12 cellular contexts compared by ENCODE assay signal in genomic region chr9:121884057-121884512, GRCh38.
DNase-seq lines count a peak whose midpoint lies in the region; ATAC-seq and TF ChIP-seq lines count a peak whose summit lies in the region.
"Had no signal": no experiment of that assay in that cellular context is flagged by ENCODE, and none has a peak within 500 bp of the region (broad histone marks: within the 10 kb centered on the region; RNA-seq: fewer than 3 reads in every experiment).

No MANE protein-coding gene starts in this region.

- DNase-seq in HAP-1 (ENCODE audit: low spot score in 2 of 2) (peak; percentile 26 to 57), WTC11 (ENCODE audit: low spot score) (no peak), head of caudate nucleus (peak in 33 of 42 donors; percentile 9 to 76 (median 49)), osteocyte (ENCODE audit: extremely low spot score, unreplicated experiment) (no peak), NCI-H1436 (lab: John Stamatoyannopoulos, UW) (no peak)
- DNase-seq in activated CD4-positive, alpha-beta T cell treated with anti-CD3 and anti-CD28 coated beads, Interleukin-2, amount 10 ng/mL, durations not matched to agents 7 days and 5 days, result no peak
- no peak for DNase-seq in activated effector memory CD4-positive, alpha-beta T cell treated with Interleukin-2 at 50 U/mL for 16 hours
- DNase-seq in natural killer cell treated with Interleukin-12 subunit alpha and Interleukin-12 subunit beta and Interleukin-15 and Interleukin-18, amount 100 ng/mL, for 72 hours (ENCODE audit: low spot score), result no peak
- DNase-seq: NCI-H187, OCI-M1 had no signal

- ATAC-seq in WTC11, result peak; percentile 62
- ATAC-seq in natural killer cell treated with Interleukin-12 subunit alpha and Interleukin-12 subunit beta and Interleukin-15 and Interleukin-18, amount 100 ng/mL, for 72 hours, result no peak

- H3K9me3 Mint-ChIP-seq in WTC11 (no peaks in the 10 kb centered on the region), osteocyte (ENCODE audit: unreplicated experiment) (no peaks in the 10 kb centered on the region)
- no peaks in the 10 kb centered on the region for H3K9me3 Mint-ChIP-seq in activated CD4-positive, alpha-beta T cell treated with anti-CD3 and anti-CD28 coated beads, Interleukin-2, amount 10 ng/mL, durations not matched to agents 7 days and 5 days
- H3K9me3 Mint-ChIP-seq in natural killer cell treated with Interleukin-12 subunit alpha and Interleukin-12 subunit beta and Interleukin-15 and Interleukin-18, amount 100 ng/mL, for 72 hours, result no peaks in the 10 kb centered on the region
- H3K9me3 Mint-ChIP-seq: T-helper 2 cell treated with Interferon-gamma antibody and Interleukin-4, amounts not matched to agents 5 μg/mL and 100 μg/mL, for 36 hours had no signal

- intact Hi-C loops in head of caudate nucleus (cut with DNase I), result loop anchor here (10.0 kb wide), 1 partner anchor 101 kb away; no protein-coding TSS in a partner anchor

- in situ Hi-C loops in HAP-1 (cut with MboI; ENCODE audit: low sequenced_read_pairs), result no loop called here

- CTCF ChIA-PET in WTC11 (lab: Charles Lee), result interaction anchor here (0.6 to 1.6 kb wide), 6 partner anchors 17 to 197 kb away, joined by 3 to 6 read pairs (median 4); no protein-coding TSS in a partner anchor
- CTCF ChIA-PET in activated CD4-positive, alpha-beta T cell treated with anti-CD3 and anti-CD28 coated beads, Interleukin-2, amount 10 ng/mL, durations not matched to agents 7 days and 5 days (lab: Charles Lee), result no interaction called here

- no peaks in the 10 kb centered on the region for H3K9me3 ChIP-seq in HAP-1

- H3K27ac Mint-ChIP-seq in WTC11, result no peak overlapping the region
- peak overlapping the region; percentile 55 for H3K27ac Mint-ChIP-seq in osteocyte (ENCODE audit: unreplicated experiment)
- no peak overlapping the region for H3K27ac Mint-ChIP-seq in activated CD4-positive, alpha-beta T cell treated with anti-CD3 and anti-CD28 coated beads, Interleukin-2, amount 10 ng/mL, durations not matched to agents 7 days and 5 days
- H3K27ac Mint-ChIP-seq in natural killer cell treated with Interleukin-12 subunit alpha and Interleukin-12 subunit beta and Interleukin-15 and Interleukin-18, amount 100 ng/mL, for 72 hours, result no peak overlapping the region
- H3K27ac Mint-ChIP-seq: activated naive CD8-positive, alpha-beta T cell; T-helper 2 cell treated with Interferon-gamma antibody and Interleukin-4, amounts not matched to agents 5 μg/mL and 100 μg/mL, for 36 hours had no signal

- H3K4me1 Mint-ChIP-seq in WTC11 (peaks cover 25% of the 10 kb centered on the region), osteocyte (ENCODE audit: unreplicated experiment) (peaks cover 61% of the 10 kb centered on the region)
- H3K4me1 Mint-ChIP-seq in activated CD4-positive, alpha-beta T cell treated with anti-CD3 and anti-CD28 coated beads, Interleukin-2, amount 10 ng/mL, durations not matched to agents 7 days and 5 days, result peaks cover 2% of the 10 kb centered on the region
- H3K4me1 Mint-ChIP-seq in natural killer cell treated with Interleukin-12 subunit alpha and Interleukin-12 subunit beta and Interleukin-15 and Interleukin-18, amount 100 ng/mL, for 72 hours (ENCODE audit: low read depth in 2 of 2), result peaks cover 0 to 2% of the 10 kb centered on the region in 2 donors

- POLR2A ChIA-PET in WTC11 (lab: Charles Lee), result interaction anchor here (0.6 kb wide), 1 partner anchor 165 kb away, joined by 3 read pairs; no protein-coding TSS in a partner anchor
- POLR2A ChIA-PET in activated CD4-positive, alpha-beta T cell treated with anti-CD3 and anti-CD28 coated beads, Interleukin-2, amount 10 ng/mL, durations not matched to agents 7 days and 5 days (lab: Charles Lee), result no interaction called here

- no peak overlapping the region for H3K4me3 ChIP-seq in HAP-1

- no peaks in the 10 kb centered on the region for H3K4me1 ChIP-seq in HAP-1

- no peaks in the 10 kb centered on the region for H3K27me3 ChIP-seq in HAP-1 (ENCODE audit: low read depth)

- H3K27me3 Mint-ChIP-seq in WTC11 (ENCODE audit: low read depth) (no peaks in the 10 kb centered on the region), osteocyte (ENCODE audit: unreplicated experiment) (no peaks in the 10 kb centered on the region)
- H3K27me3 Mint-ChIP-seq in activated CD4-positive, alpha-beta T cell treated with anti-CD3 and anti-CD28 coated beads, Interleukin-2, amount 10 ng/mL, durations not matched to agents 7 days and 5 days, result no peaks in the 10 kb centered on the region
- H3K27me3 Mint-ChIP-seq in natural killer cell treated with Interleukin-12 subunit alpha and Interleukin-12 subunit beta and Interleukin-15 and Interleukin-18, amount 100 ng/mL, for 72 hours, result no peaks in the 10 kb centered on the region
- H3K27me3 Mint-ChIP-seq: activated naive CD8-positive, alpha-beta T cell had no signal

- H3K4me3 Mint-ChIP-seq in WTC11 (no peak overlapping the region), osteocyte (ENCODE audit: unreplicated experiment) (no peak overlapping the region)
- no peak overlapping the region for H3K4me3 Mint-ChIP-seq in activated CD4-positive, alpha-beta T cell treated with anti-CD3 and anti-CD28 coated beads, Interleukin-2, amount 10 ng/mL, durations not matched to agents 7 days and 5 days
- no peak overlapping the region for H3K4me3 Mint-ChIP-seq in natural killer cell treated with Interleukin-12 subunit alpha and Interleukin-12 subunit beta and Interleukin-15 and Interleukin-18, amount 100 ng/mL, for 72 hours
- H3K4me3 Mint-ChIP-seq: activated naive CD8-positive, alpha-beta T cell; T-helper 2 cell treated with Interferon-gamma antibody and Interleukin-4, amounts not matched to agents 5 μg/mL and 100 μg/mL, for 36 hours had no signal

- TF ChIP-seq CTCF in WTC11 (IDR thresholded peaks at IDR 0.05) (no peak), osteocyte (IDR thresholded peaks at IDR 0.05) (no peak)

- H3K36me3 Mint-ChIP-seq in WTC11 (no peaks in the 10 kb centered on the region), osteocyte (ENCODE audit: unreplicated experiment) (no peaks in the 10 kb centered on the region)
- H3K36me3 Mint-ChIP-seq in activated CD4-positive, alpha-beta T cell treated with anti-CD3 and anti-CD28 coated beads, Interleukin-2, amount 10 ng/mL, durations not matched to agents 7 days and 5 days (ENCODE audit: low read depth), result no peaks in the 10 kb centered on the region
- no peaks in the 10 kb centered on the region for H3K36me3 Mint-ChIP-seq in natural killer cell treated with Interleukin-12 subunit alpha and Interleukin-12 subunit beta and Interleukin-15 and Interleukin-18, amount 100 ng/mL, for 72 hours
- H3K36me3 Mint-ChIP-seq: activated naive CD8-positive, alpha-beta T cell had no signal

- H3K36me3 ChIP-seq in HAP-1 (replicated peaks), result no peaks in the 10 kb centered on the region

TF ChIP-seq in WTC11, 78 proteins besides CTCF, POLR2A, EP300 and RAD21:
- TF ChIP-seq, protein P1, sequence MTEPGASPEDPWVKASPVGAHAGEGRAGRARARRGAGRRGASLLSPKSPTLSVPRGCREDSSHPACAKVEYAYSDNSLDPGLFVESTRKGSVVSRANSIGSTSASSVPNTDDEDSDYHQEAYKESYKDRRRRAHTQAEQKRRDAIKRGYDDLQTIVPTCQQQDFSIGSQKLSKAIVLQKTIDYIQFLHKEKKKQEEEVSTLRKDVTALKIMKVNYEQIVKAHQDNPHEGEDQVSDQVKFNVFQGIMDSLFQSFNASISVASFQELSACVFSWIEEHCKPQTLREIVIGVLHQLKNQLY (CRISPR knock-in tag; IDR thresholded peaks at IDR 0.05), result no peak

Comparison
In these comparisons a context has a peak if more than half of its experiments do, and no peak if none do; other contexts are left out.
1. DNase-seq: peak in HAP-1 (2 of 2) and head of caudate nucleus (33 of 42); none in WTC11 (single experiment), osteocyte (single experiment), activated CD4-positive, alpha-beta T cell treated with anti-CD3 and anti-CD28 coated beads, Interleukin-2, amount 10 ng/mL, durations not matched to agents 7 days and 5 days (single experiment), activated effector memory CD4-positive, alpha-beta T cell treated with Interleukin-2 at 50 U/mL for 16 hours (single experiment), natural killer cell treated with Interleukin-12 subunit alpha and Interleukin-12 subunit beta and Interleukin-15 and Interleukin-18, amount 100 ng/mL, for 72 hours (single experiment) and NCI-H1436 (single experiment).